ENCODE assay signal across 8 cellular contexts in genomic region chr22:50271519-50271970, GRCh38. TPM values are rescaled to one million over a fixed set of nuclear protein-coding genes. Genes with fewer than 3 reads are reported as not detected.
DNase-seq lines count a peak whose midpoint lies in the region; ATAC-seq and TF ChIP-seq lines count a peak whose summit lies in the region.

No MANE protein-coding gene starts in this region.

- H3K4me1 ChIP-seq in MM.1S (ENCODE audit: low read length) (peaks cover 12% of the 10 kb centered on the region; the same call in 1 of the 2 replicates), right lobe of liver (peaks cover 6 to 57% (median 24%) of the 10 kb centered on the region in 4 donors)

- no peaks in the 10 kb centered on the region for H3K9me2 ChIP-seq in MM.1S (replicated peaks; ENCODE audit: insufficient read depth, low read length)

- no peaks in the 10 kb centered on the region for H3K79me2 ChIP-seq in MM.1S (ENCODE audit: low read length)

- no peak overlapping the region for H2AFZ ChIP-seq in MM.1S (ENCODE audit: low read length)

- DNase-seq in GM03348 (ENCODE audit: low spot score): peak; percentile 89
- peak; percentile 61 for DNase-seq in MM.1S
- peak; percentile 63 for DNase-seq in UCSD-AML1 (lab: John Stamatoyannopoulos, UW; ENCODE audit: unreplicated experiment)
- peak in 2 of 3 donors; percentile 75 to 77 for DNase-seq in right lobe of liver
- peak; percentile 60 to 77 for DNase-seq in stimulated activated effector memory CD8-positive, alpha-beta T cell treated with anti-CD3 and anti-CD28 coated beads, Interleukin-12 subunit alpha, Interleukin-12 subunit beta, amount 100 ng/mL, for 72 hours (ENCODE audit: low spot score in 2 of 2)

- TF ChIP-seq CTCF in MM.1S (IDR thresholded peaks at IDR 0.05; ENCODE audit: low read length): 0 out of 2 replicates have a peak, but pooled peaks have one; percentile 4
- TF ChIP-seq CTCF in right lobe of liver (IDR thresholded peaks at IDR 0.05): peak in 1 of 4 donors; percentile 28

- H4K20me1 ChIP-seq in MM.1S (ENCODE audit: insufficient read depth, low read length): no peaks in the 10 kb centered on the region

- H3K9me3 ChIP-seq in MM.1S (replicated peaks; ENCODE audit: insufficient read depth, low read length): no peaks in the 10 kb centered on the region
- H3K9me3 ChIP-seq in right lobe of liver: no peaks in the 10 kb centered on the region

- H3K4me3 ChIP-seq in MM.1S (ENCODE audit: low read length) (peak overlapping the region; percentile 68), right lobe of liver (peak overlapping the region in 1 of 3 donors; percentile 20)

- intact Hi-C loops in right lobe of liver (cut with DNase I): loop anchor here in 1 of 2 donors (10.0 kb wide), 1 partner anchor 53 kb away; the partner anchor contains the start of gene DENND6B

- peaks cover 15% of the 10 kb centered on the region for H3K4me1 Mint-ChIP-seq in stimulated activated effector memory CD8-positive, alpha-beta T cell treated with anti-CD3 and anti-CD28 coated beads, Interleukin-12 subunit alpha, Interleukin-12 subunit beta, amount 100 ng/mL, for 72 hours

- H3K9ac ChIP-seq in MM.1S (ENCODE audit: low read length): no peak overlapping the region

- peak overlapping the region; percentile 99 for H3K4me2 ChIP-seq in MM.1S (ENCODE audit: low read depth, low read length)

- peaks cover 13% of the 10 kb centered on the region; the same call in 1 of the 2 replicates for H3F3A ChIP-seq in MM.1S (ENCODE audit: insufficient read depth, low read length)

- H3K36me3 Mint-ChIP-seq in stimulated activated effector memory CD8-positive, alpha-beta T cell treated with anti-CD3 and anti-CD28 coated beads, Interleukin-12 subunit alpha, Interleukin-12 subunit beta, amount 100 ng/mL, for 72 hours: no peaks in the 10 kb centered on the region

- peak overlapping the region; percentile 66 for H3K4me3 Mint-ChIP-seq in stimulated activated effector memory CD8-positive, alpha-beta T cell treated with anti-CD3 and anti-CD28 coated beads, Interleukin-12 subunit alpha, Interleukin-12 subunit beta, amount 100 ng/mL, for 72 hours

- H3K36me3 ChIP-seq in MM.1S (replicated peaks; ENCODE audit: insufficient read depth, low read length): no peaks in the 10 kb centered on the region
- H3K36me3 ChIP-seq in right lobe of liver: peaks cover 0 to 15% (median 6%) of the 10 kb centered on the region in 4 donors

- no peaks in the 10 kb centered on the region for H3K9me3 Mint-ChIP-seq in stimulated activated effector memory CD8-positive, alpha-beta T cell treated with anti-CD3 and anti-CD28 coated beads, Interleukin-12 subunit alpha, Interleukin-12 subunit beta, amount 100 ng/mL, for 72 hours

- no peak overlapping the region for H3K27ac Mint-ChIP-seq in stimulated activated effector memory CD8-positive, alpha-beta T cell treated with anti-CD3 and anti-CD28 coated beads, Interleukin-12 subunit alpha, Interleukin-12 subunit beta, amount 100 ng/mL, for 72 hours

- H3K27me3 ChIP-seq in MM.1S (replicated peaks; ENCODE audit: insufficient read depth, low read length) (peaks cover 20% of the 10 kb centered on the region), right lobe of liver (no peaks in the 10 kb centered on the region)

- H3K27ac ChIP-seq in MM.1S (ENCODE audit: low read length) (no peak overlapping the region), cingulate gyrus (ENCODE audit: low read depth, low read length) (peak overlapping the region; percentile 47), right lobe of liver (no peak overlapping the region)

- TF ChIP-seq POLR2A in right lobe of liver (IDR thresholded peaks at IDR 0.05): no peak

- 0% methylated on average over 3 of the region's 45 CpGs for WGBS in right lobe of liver (ENCODE audit: insufficient coverage, low coverage, low lambda C conversion rate, missing lambda C conversion rate)

- ATAC-seq in right lobe of liver (peak; percentile 33 to 52 (median 49)), HG03442 (IDR thresholded peaks at IDR 0.05; ENCODE audit: unreplicated experiment) (no peak), HG03469 (IDR thresholded peaks at IDR 0.05; ENCODE audit: unreplicated experiment) (no peak)
- peak; percentile 27 for ATAC-seq in stimulated activated effector memory CD8-positive, alpha-beta T cell treated with anti-CD3 and anti-CD28 coated beads, Interleukin-12 subunit alpha, Interleukin-12 subunit beta, amount 100 ng/mL, for 72 hours

RNA-seq across cellular contexts. Expression of gene MAPK11, which starts 1.4 kb away (rescaled TPM):
- total RNA-seq in right lobe of liver: 1 to 10 TPM; 1.7 to 6.4 (median 2.5) TPM

RNA-seq across cellular contexts. Expression of gene MAPK12, which starts 10.1 kb away (rescaled TPM):
- total RNA-seq in right lobe of liver: 1 to 10 TPM; 2.1 to 7.6 (median 3.6) TPM

RNA-seq across cellular contexts. Expression of gene HDAC10, which starts 20.5 kb away (rescaled TPM):
- 10 to 100 TPM; 19.6 to 30.5 (median 23.0) TPM for total RNA-seq in right lobe of liver

RNA-seq across cellular contexts. Expression of gene TUBGCP6, which starts 26.7 kb away (rescaled TPM):
- 10 to 100 TPM; 10.4 to 22.6 (median 14.6) TPM for total RNA-seq in right lobe of liver

RNA-seq across cellular contexts. Expression of gene PLXNB2, which starts 35.9 kb away (rescaled TPM):
- 100 to 1,000 TPM; 154 to 181 (median 161) TPM for total RNA-seq in right lobe of liver

Comparison
In these comparisons a context has a peak if more than half of its experiments do, and no peak if none do; other contexts are left out.
1. ATAC-seq: peak in right lobe of liver (4 of 4) and stimulated activated effector memory CD8-positive, alpha-beta T cell treated with anti-CD3 and anti-CD28 coated beads, Interleukin-12 subunit alpha, Interleukin-12 subunit beta, amount 100 ng/mL, for 72 hours (single experiment); none in HG03442 (single experiment) and HG03469 (single experiment).
2. Peak in every context shown above with its lines, with median percentiles within 50 percentile points of each other: DNase-seq.